Comparison of ENCODE assay signal across 15 cellular contexts in genomic region chr15:72195101-72195511, GRCh38. TPM values are rescaled to one million over a fixed set of nuclear protein-coding genes. Genes with fewer than 3 reads are reported as not detected.
DNase-seq lines count a peak whose midpoint lies in the region; ATAC-seq, FAIRE-seq and TF ChIP-seq lines count a peak whose summit lies in the region.
"Had no signal": no experiment of that assay in that cellular context is flagged by ENCODE, and none has a peak within 500 bp of the region (broad histone marks: within the 10 kb centered on the region; RNA-seq: fewer than 3 reads in every experiment).

No MANE protein-coding gene starts in this region.

- H3K4me2 ChIP-seq in K562 (ENCODE audit: insufficient read depth, low read length), result peak overlapping the region; percentile 25; the same call in 1 of the 2 replicates

- CTCF ChIA-PET in K562 (lab: Yijun Ruan, JAX; ENCODE audit: low intra/inter-chr PET ratio), result no interaction called here

- ATAC-seq in K562 (peak; percentile 56), omental fat pad (ENCODE audit: low FRiP score) (peak; percentile 17), gastrocnemius medialis (no peak), GM18870 (IDR thresholded peaks at IDR 0.05; ENCODE audit: unreplicated experiment) (no peak)
- ATAC-seq: activated CD8-positive, alpha-beta T cell treated with anti-CD3 and anti-CD28 coated beads for 36 hours had no signal

- no peaks in the 10 kb centered on the region for H3K79me2 ChIP-seq in K562 (ENCODE audit: control insufficient read depth, insufficient read depth, low read length)

- WGBS in K562 (ENCODE audit: insufficient coverage, low coverage, missing lambda C conversion rate), result 15% methylated on average over 6 of the region's 6 CpGs

- POLR2A ChIA-PET in K562 (lab: Yijun Ruan, JAX), result interaction anchor here (0.6 kb wide), 3 partner anchors 17 to 35 kb away, joined by 3 to 4 read pairs (median 3); no protein-coding TSS in a partner anchor

- DNase-seq in GF-D8 (lab: John Stamatoyannopoulos, UW), result peak; percentile 78
- peak; percentile 95 for DNase-seq in NOMO-1 treated with DMSO at 0.1 percent for 48 hours (lab: John Stamatoyannopoulos, UW; ENCODE audit: unreplicated experiment)
- DNase-seq in K562 (ENCODE audit: extremely low read depth in 1 of 4, low spot score in 3 of 4), result peak in 2 of 4 experiments; percentile 36 to 45
- DNase-seq in omental fat pad (ENCODE audit: low spot score), result no peak
- no peak for DNase-seq in epidermal melanocyte (ENCODE audit: insufficient read length, low spot score)
- DNase-seq in gastrocnemius medialis, result no peak
- DNase-seq in Peyer's patch, result no peak
- DNase-seq: activated CD8-positive, alpha-beta T cell treated with anti-CD3 and anti-CD28 coated beads for 36 hours; activated naive CD4-positive, alpha-beta T cell treated with anti-CD3 and anti-CD28 coated beads, Interleukin-2, amount 50 U/mL, for 16 hours; CD4-positive, alpha-beta memory T cell; immature natural killer cell; NCI-H510A; stimulated activated CD4-positive, alpha-beta T cell treated with anti-CD3 and anti-CD28 coated beads, Interleukin-12 subunit alpha, Interleukin-12 subunit beta, amount 100 ng/mL, for 4 hours had no signal

- H3K4me3 ChIP-seq in K562 (no peak overlapping the region), gastrocnemius medialis (no peak overlapping the region), Peyer's patch (no peak overlapping the region)

- intact Hi-C loops in K562 (cut with micrococcal nuclease) (no loop called here), gastrocnemius medialis (cut with DNase I; ENCODE audit: low total_unique reads) (no loop called here)

- H3K4me1 ChIP-seq in K562 (replicated peaks in 1 of 2; ENCODE audit: control insufficient read depth in 2 of 2, insufficient read depth in 2 of 2, low read length in 2 of 2) (peaks cover 5 to 10% of the 10 kb centered on the region in 2 experiments; a peak in 4 of 5 replicates), gastrocnemius medialis (peaks cover 4% of the 10 kb centered on the region in 2 donors), Peyer's patch (peaks cover 0 to 27% (median 0%) of the 10 kb centered on the region in 4 donors)

- H2AFZ ChIP-seq in K562 (ENCODE audit: low read depth, low read length), result peak overlapping the region; percentile 90

- peak overlapping the region in 1 of 2 experiments; percentile 84; a peak in 2 of 4 replicates for H3K9ac ChIP-seq in K562 (ENCODE audit: insufficient read depth in 1 of 2, low read depth in 2 of 2, low read length in 2 of 2)

- in situ Hi-C loops in K562 (cut with MboI), result no loop called here
- in situ Hi-C loops in gastrocnemius medialis (cut with MboI; ENCODE audit: low sequenced_read_pairs in 4 of 4), result loop anchor here in 1 of 4 donors (10.0 kb wide), 1 partner anchor 80 kb away; the partner anchor contains the start of gene PARP6

- no peak for TF ChIP-seq CTCF in K562 (IDR thresholded peaks at IDR 0.05 in 2 of 3, conservative IDR thresholded peaks at IDR 0.05 in 1 of 3; ENCODE audit: insufficient read depth in 2 of 3, low read depth in 1 of 3, low read length in 3 of 3)
- TF ChIP-seq CTCF in omental fat pad (IDR thresholded peaks at IDR 0.05), result no peak
- TF ChIP-seq CTCF in gastrocnemius medialis (IDR thresholded peaks at IDR 0.05 in 4 of 5, conservative IDR thresholded peaks at IDR 0.05 in 1 of 5), result no peak
- TF ChIP-seq CTCF in Peyer's patch (IDR thresholded peaks at IDR 0.05), result no peak

- H3K36me3 ChIP-seq in K562 (ENCODE audit: control insufficient read depth, insufficient read depth, low read length), result peaks cover 22% of the 10 kb centered on the region; the same call in 2 of the 3 replicates
- peaks cover 0 to 13% of the 10 kb centered on the region in 2 donors for H3K36me3 ChIP-seq in gastrocnemius medialis
- H3K36me3 ChIP-seq in Peyer's patch, result peaks cover 0 to 13% (median 0%) of the 10 kb centered on the region in 3 donors

- peak; percentile 80 for FAIRE-seq in K562 (lab: Jason Lieb, UNC)

- H4K20me1 ChIP-seq in K562 (replicated peaks; ENCODE audit: control insufficient read depth, insufficient read depth, low read length), result peaks cover 10% of the 10 kb centered on the region; the same call in 1 of the 2 replicates

- no TSS peak for BruUV-seq in K562 (replicated peaks; lab: Mats Ljungman, UMichigan)

- no peaks in the 10 kb centered on the region for H3K9me1 ChIP-seq in K562 (ENCODE audit: control insufficient read depth, insufficient read depth, low read length)

- no peak for TF ChIP-seq EP300 in K562 (IDR thresholded peaks at IDR 0.05; ENCODE audit: low read length)

- TF ChIP-seq POLR2A in K562 (conservative IDR thresholded peaks at IDR 0.05) (no peak), gastrocnemius medialis (IDR thresholded peaks at IDR 0.05) (no peak), Peyer's patch (IDR thresholded peaks at IDR 0.05) (no peak)

- no peak for TF ChIP-seq RAD21 in K562 (CRISPR knock-in tag; conservative IDR thresholded peaks at IDR 0.05 in 1 of 2, IDR thresholded peaks at IDR 0.05 in 1 of 2)

- H3K27ac ChIP-seq in K562 (ENCODE audit: extremely low read depth, low read depth, low read length) (peak overlapping the region; percentile 56; the same call in 1 of the 3 replicates), gastrocnemius medialis (no peak overlapping the region), Peyer's patch (peak overlapping the region in 2 of 4 donors; percentile 14 to 20)

- H3K27me3 ChIP-seq in K562 (ENCODE audit: control insufficient read depth in 2 of 2, insufficient read depth in 2 of 2, low read length in 2 of 2) (peaks cover 2 to 13% of the 10 kb centered on the region in 2 experiments; a peak in 2 of 5 replicates), gastrocnemius medialis (no peaks in the 10 kb centered on the region), Peyer's patch (no peaks in the 10 kb centered on the region)

- H3K9me3 ChIP-seq in K562 (replicated peaks; ENCODE audit: control insufficient read depth, insufficient read depth, low read depth, low read length), result no peaks in the 10 kb centered on the region
- H3K9me3 ChIP-seq in gastrocnemius medialis, result no peaks in the 10 kb centered on the region
- H3K9me3 ChIP-seq in Peyer's patch, result no peaks in the 10 kb centered on the region

TF ChIP-seq in K562, 482 proteins besides CTCF, POLR2A, EP300 and RAD21 (continues in another document):
- TF ChIP-seq RAD51 (IDR thresholded peaks at IDR 0.05; ENCODE audit: borderline replicate concordance, low read depth) (no peak), SPI1 (IDR thresholded peaks at IDR 0.05; ENCODE audit: borderline replicate concordance, low read depth, low read length) (peak; percentile 99), GABPA (tag; conservative IDR thresholded peaks at IDR 0.05; ENCODE audit: low read depth) (0 out of 2 replicates have a peak, but pooled peaks have one; percentile 31)

RNA-seq across cellular contexts. Expression of gene GRAMD2A, which starts 2.5 kb away (rescaled TPM):
- total RNA-seq in K562 (2011; cell fraction: chromatin; rRNA removed; ENCODE audit: low replicate concordance), result 0.28 TPM in 1 of 2 replicates, not detected in the other
- total RNA-seq in K562 (2011; cell fraction: nucleolus; rRNA removed), result 0.17 and 0.26 TPM in 2 replicates
- 0.15 TPM in 1 of 2 replicates, not detected in the other for total RNA-seq in K562 (2011; cell fraction: nucleoplasm; rRNA removed)
- total RNA-seq in K562 (2014; rRNA removed) (not detected in 2 replicates), K562 (2014; rRNA removed; fragmentation: Illumina TruSeq; extraction: Trizol) (not detected in 2 replicates), K562 (2015; rRNA removed; fragmentation: Illumina TruSeq; extraction: Trizol) (not detected in 2 replicates), K562 (2021) (not detected in 2 replicates), omental fat pad (under 1 TPM in 3 of 4 donors, not detected in 1; 0.19 to 0.46 (median 0.24) TPM), gastrocnemius medialis (not detected), Peyer's patch (10 to 100 TPM in 3 of 4 donors, 1 to 10 TPM in 1; 3.3 to 27.8 (median 20.4) TPM)
- polyA plus RNA-seq in K562 (2011; rRNA removed) (0.14 and 0.22 TPM in 2 replicates), K562 (2014; fragmentation: Illumina TruSeq; extraction: Trizol) (not detected in 2 replicates), K562 (2014; fragmentation: Nextera tagmentation; extraction: Ambion mirVana) (not detected), K562 (2014; rRNA removed) (0.08 TPM in 1 of 2 replicates, not detected in the other)
- 0.03 and 0.16 TPM in 2 replicates for polyA plus RNA-seq in K562 (2011; cell fraction: cytosol; rRNA removed)
- polyA plus RNA-seq in K562 (2011; cell fraction: nucleus; rRNA removed), result 0.14 and 1.1 TPM in 2 replicates
- not detected in 2 replicates for polyA plus RNA-seq in K562 (2012)
- polyA minus RNA-seq in K562 (2011; rRNA and poly(A)+ RNA removed), result 0.14 TPM in 1 of 2 replicates, not detected in the other
- not detected in 2 replicates for polyA minus RNA-seq in K562 (2011; cell fraction: cytosol; rRNA and poly(A)+ RNA removed)
- 0.40 TPM in 1 of 2 replicates, not detected in the other for polyA minus RNA-seq in K562 (2011; cell fraction: nucleus; rRNA and poly(A)+ RNA removed)
- total RNA-seq: activated CD8-positive, alpha-beta T cell treated with anti-CD3 and anti-CD28 coated beads for 36 hours; CD4-positive, alpha-beta memory T cell; LHCN-M2 had no signal
- polyA plus RNA-seq: CD4-positive, alpha-beta memory T cell; immature natural killer cell had no signal

RNA-seq across cellular contexts. Expression of gene PKM, which starts 35.9 kb away (rescaled TPM):
- 776 and 1,084 TPM in 2 replicates for total RNA-seq in K562 (2011; cell fraction: chromatin; rRNA removed; ENCODE audit: low replicate concordance)
- 622 and 649 TPM in 2 replicates for total RNA-seq in K562 (2011; cell fraction: nucleolus; rRNA removed)
- 690 and 711 TPM in 2 replicates for total RNA-seq in K562 (2011; cell fraction: nucleoplasm; rRNA removed)
- 368 and 422 TPM in 2 replicates for total RNA-seq in K562 (2014; rRNA removed)
- total RNA-seq in K562 (2014; rRNA removed; fragmentation: Illumina TruSeq; extraction: Trizol), result 309 and 338 TPM in 2 replicates
- 472 and 481 TPM in 2 replicates for total RNA-seq in K562 (2015; rRNA removed; fragmentation: Illumina TruSeq; extraction: Trizol)
- total RNA-seq in K562 (2021), result 466 and 471 TPM in 2 replicates
- 825 and 845 TPM in 2 replicates for polyA plus RNA-seq in K562 (2011; rRNA removed)
- 818 and 936 TPM in 2 replicates for polyA plus RNA-seq in K562 (2011; cell fraction: cytosol; rRNA removed)
- 810 and 976 TPM in 2 replicates for polyA plus RNA-seq in K562 (2011; cell fraction: nucleus; rRNA removed)
- polyA plus RNA-seq in K562 (2012), result 655 and 840 TPM in 2 replicates
- 507 and 521 TPM in 2 replicates for polyA plus RNA-seq in K562 (2014; fragmentation: Illumina TruSeq; extraction: Trizol)
- polyA plus RNA-seq in K562 (2014; fragmentation: Nextera tagmentation; extraction: Ambion mirVana), result 100 to 1,000 TPM; 140 to 308 TPM
- 383 and 417 TPM in 2 replicates for polyA plus RNA-seq in K562 (2014; rRNA removed)
- polyA minus RNA-seq in K562 (2011; rRNA and poly(A)+ RNA removed), result 1,620 and 1,672 TPM in 2 replicates
- 474 and 637 TPM in 2 replicates for polyA minus RNA-seq in K562 (2011; cell fraction: cytosol; rRNA and poly(A)+ RNA removed)
- 388 and 642 TPM in 2 replicates for polyA minus RNA-seq in K562 (2011; cell fraction: nucleus; rRNA and poly(A)+ RNA removed)
- total RNA-seq in omental fat pad, result 100 to 1,000 TPM; 200 to 534 (median 205) TPM
- 100 to 1,000 TPM; 691 to 946 (median 810) TPM for total RNA-seq in gastrocnemius medialis
- 100 to 1,000 TPM; 307 to 392 (median 318) TPM for total RNA-seq in Peyer's patch

Comparison
In these comparisons a context has a peak if more than half of its experiments do, and no peak if none do; other contexts are left out.
1. DNase-seq: peak in GF-D8 (single experiment) and NOMO-1 treated with DMSO at 0.1 percent for 48 hours (single experiment); none in omental fat pad (single experiment), epidermal melanocyte (single experiment), gastrocnemius medialis (0 of 2) and Peyer's patch (0 of 3).
2. ATAC-seq: peak in K562 (single experiment) and omental fat pad (single experiment); none in gastrocnemius medialis (0 of 2) and GM18870 (single experiment).